ENCODE assay signal across 11 cellular contexts in the genomic region with DNA sequence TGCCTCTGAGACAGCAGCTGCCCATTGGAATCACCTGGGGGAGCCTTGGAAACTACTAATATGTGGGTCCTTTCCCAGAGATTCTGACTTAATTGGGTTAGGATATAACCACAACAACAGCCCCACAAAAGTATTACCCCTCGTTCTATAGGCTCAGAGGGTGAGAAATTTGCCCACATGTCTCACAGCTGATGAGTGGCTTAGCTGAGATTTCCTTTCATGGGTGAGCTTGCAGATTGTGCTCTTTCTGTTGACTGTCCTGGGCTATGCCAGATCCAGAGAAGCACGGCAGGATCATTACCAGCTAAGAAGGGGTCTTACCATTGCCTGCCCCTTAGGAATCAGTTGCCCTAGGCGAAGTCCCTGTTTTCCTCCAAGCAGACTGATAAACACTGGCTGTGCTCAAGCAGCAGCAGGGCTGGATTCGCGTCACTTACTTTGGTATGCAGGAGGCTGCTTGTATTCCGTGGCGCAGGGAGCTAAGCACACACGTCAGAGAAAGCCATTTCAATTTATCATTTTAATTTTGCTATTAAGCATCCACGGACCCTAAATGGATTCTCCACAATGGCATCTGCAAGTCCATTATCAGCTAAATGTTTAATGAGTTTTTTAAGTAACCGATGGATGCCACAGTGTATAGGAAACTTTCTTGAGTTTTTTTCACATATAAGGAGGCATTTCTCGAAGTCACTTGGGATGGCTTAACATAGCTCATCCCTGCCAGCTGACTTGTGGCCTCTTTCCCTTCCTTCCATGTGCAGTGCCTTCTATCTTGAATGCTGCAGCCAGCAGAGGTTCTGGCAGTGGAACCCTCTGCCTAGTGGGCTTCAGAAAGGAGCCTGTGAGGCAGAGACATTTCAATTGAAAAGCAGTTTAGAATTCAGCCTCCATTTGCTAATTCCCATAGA. TPM values are rescaled to one million over a fixed set of nuclear protein-coding genes. Genes with fewer than 3 reads are reported as not detected.
DNase-seq lines count a peak whose midpoint lies in the region; ATAC-seq, FAIRE-seq and TF ChIP-seq lines count a peak whose summit lies in the region.
"Had no signal": no experiment of that assay in that cellular context is flagged by ENCODE, and none has a peak within 500 bp of the region (broad histone marks: within the 10 kb centered on the region; RNA-seq: fewer than 3 reads in every experiment).

No MANE protein-coding gene starts in this region.

- H3K9me3 ChIP-seq in H1 (ENCODE audit: insufficient read depth in 2 of 2, low read depth in 1 of 2, low read length in 1 of 2): no peaks in the 10 kb centered on the region
- no peaks in the 10 kb centered on the region for H3K9me3 ChIP-seq in subcutaneous abdominal adipose tissue (ENCODE audit: control insufficient read depth in 5 of 5, low read length in 5 of 5)

- no peak overlapping the region for H3K4me2 ChIP-seq in H1 (ENCODE audit: insufficient read depth in 1 of 2, low read depth in 2 of 2, low read length in 2 of 2)

- H3K27me3 ChIP-seq in H1 (replicated peaks in 1 of 4; ENCODE audit: control insufficient read depth in 3 of 4, extremely low read depth in 1 of 4, insufficient read depth in 3 of 4, low read length in 3 of 4) (no peaks in the 10 kb centered on the region), subcutaneous abdominal adipose tissue (ENCODE audit: control insufficient read depth in 5 of 5, insufficient read depth in 4 of 5, low read length in 5 of 5) (no peaks in the 10 kb centered on the region)

- H2BK5ac ChIP-seq in H1 (ENCODE audit: low read depth, low read length): no peak overlapping the region

- H4K5ac ChIP-seq in H1 (ENCODE audit: insufficient read length, low read depth, low read length): no peak overlapping the region

- no peak overlapping the region for H2BK12ac ChIP-seq in H1 (ENCODE audit: low read depth, low read length)

- peaks cover 2% of the 10 kb centered on the region; the same call in 1 of the 2 replicates for H3K79me1 ChIP-seq in H1 (ENCODE audit: low read depth, low read length)

- WGBS in H1 (ENCODE audit: extremely low coverage in 1 of 2, insufficient coverage in 1 of 2, insufficient read length in 1 of 2, insufficient replicate concordance in 2 of 2, low coverage in 1 of 2, low lambda C conversion rate in 2 of 2, missing lambda C conversion rate in 1 of 2), 2 experiments: 81% methylated on average over 11 of the region's 11 CpGs; no CpG with 5 or more reads in 1 of the 2 experiments

- H2BK20ac ChIP-seq in H1 (ENCODE audit: low read length): no peak overlapping the region

- H3K9ac ChIP-seq in H1 (replicated peaks in 1 of 4; ENCODE audit: extremely low read depth in 1 of 4, low read depth in 3 of 4, low read length in 3 of 4) (no peak overlapping the region), subcutaneous abdominal adipose tissue (ENCODE audit: low read length in 5 of 5) (peak overlapping the region in 2 of 5 donors; percentile 14 to 40)

- peaks cover 0 to 24% of the 10 kb centered on the region in 2 experiments; a peak in 2 of 4 replicates for H3K79me2 ChIP-seq in H1 (ENCODE audit: control insufficient read depth in 1 of 2, insufficient read depth in 2 of 2, low read length in 2 of 2)

- no peak for TF ChIP-seq POLR2A in H1 (IDR thresholded peaks at IDR 0.05; ENCODE audit: control extremely low read depth in 1 of 2, low read depth in 2 of 2, low read length in 2 of 2)

- H3K36me3 ChIP-seq in H1 (ENCODE audit: control insufficient read depth in 2 of 4, insufficient read depth in 4 of 4, low read length in 3 of 4): no peaks in the 10 kb centered on the region
- no peaks in the 10 kb centered on the region for H3K36me3 ChIP-seq in subcutaneous abdominal adipose tissue (ENCODE audit: control insufficient read depth in 5 of 5, insufficient read depth in 5 of 5, low read length in 5 of 5)

- no peak for TF ChIP-seq CTCF in H1 (IDR thresholded peaks at IDR 0.05; ENCODE audit: control extremely low read depth in 1 of 3, insufficient read depth in 1 of 3, low read depth in 1 of 3, low read length in 3 of 3)

- no peak overlapping the region for H2BK120ac ChIP-seq in H1 (replicated peaks; ENCODE audit: low read depth, low read length)

- no peak overlapping the region for H4K91ac ChIP-seq in H1 (replicated peaks; ENCODE audit: insufficient read length, low read length)

- peaks cover 0 to 9% of the 10 kb centered on the region in 2 experiments for H4K20me1 ChIP-seq in H1 (replicated peaks in 1 of 2; ENCODE audit: control insufficient read depth in 1 of 2, insufficient read depth in 2 of 2, low read length in 2 of 2)

- intact Hi-C loops in left colon (cut with DNase I, micrococcal nuclease): no loop called here

- H2BK15ac ChIP-seq in H1 (ENCODE audit: low read length): no peak overlapping the region

- no peak overlapping the region for H2AK5ac ChIP-seq in H1 (ENCODE audit: low read depth, low read length)

- no peak overlapping the region for H3K4me3 ChIP-seq in H1 (ENCODE audit: extremely low read depth in 1 of 4, insufficient read depth in 2 of 4, low read depth in 3 of 4, low read length in 4 of 4)
- peak overlapping the region in 3 of 5 donors; percentile 12 to 44 (median 18) for H3K4me3 ChIP-seq in subcutaneous abdominal adipose tissue (ENCODE audit: low read depth in 1 of 5, low read length in 5 of 5)

- no peak for TF ChIP-seq EP300 in H1 (IDR thresholded peaks at IDR 0.05; ENCODE audit: borderline replicate concordance in 1 of 2, low read depth in 2 of 2, low read length in 2 of 2)

- H4K8ac ChIP-seq in H1 (ENCODE audit: extremely low read depth, insufficient read depth, low read length): peak overlapping the region; percentile 20

- no peak overlapping the region for H3K56ac ChIP-seq in H1 (replicated peaks; ENCODE audit: insufficient read length, low read depth, low read length)

- H3K23me2 ChIP-seq in H1 (ENCODE audit: low read depth, low read length): no peaks in the 10 kb centered on the region

- POLR2A ChIA-PET in H1 (lab: Charles Lee; ENCODE audit: partially characterized antibody): interaction anchor here (1.1 kb wide), 1 partner anchor 27 kb away, joined by 3 read pairs; no protein-coding TSS in a partner anchor

- no peak overlapping the region for H3K18ac ChIP-seq in H1 (ENCODE audit: extremely low read depth, low read length)

- H3K23ac ChIP-seq in H1 (ENCODE audit: insufficient read length): no peak overlapping the region

- H3K4me1 ChIP-seq in H1 (replicated peaks in 1 of 4; ENCODE audit: control insufficient read depth in 3 of 4, insufficient read depth in 4 of 4, low read length in 3 of 4) (peaks cover 0 to 5% (median 2%) of the 10 kb centered on the region in 4 experiments; a peak in 5 of 7 replicates), subcutaneous abdominal adipose tissue (ENCODE audit: control insufficient read depth in 5 of 5, insufficient read depth in 5 of 5, low read length in 5 of 5) (peaks cover 8 to 49% (median 32%) of the 10 kb centered on the region in 5 donors)

- FAIRE-seq in H1 (lab: Jason Lieb, UNC): no peak

- H2AFZ ChIP-seq in H1 (ENCODE audit: low read length): no peak overlapping the region

- H3K14ac ChIP-seq in H1 (ENCODE audit: insufficient read length): no peak overlapping the region

- no peak overlapping the region for H3K27ac ChIP-seq in H1 (ENCODE audit: low read depth, low read length)
- peak overlapping the region; percentile 61 for H3K27ac ChIP-seq in subcutaneous abdominal adipose tissue (ENCODE audit: low read depth, low read length)

- no peak for TF ChIP-seq RAD21 in H1 (IDR thresholded peaks at IDR 0.05 in 1 of 2, conservative IDR thresholded peaks at IDR 0.05 in 1 of 2; ENCODE audit: low read depth in 2 of 2, low read length in 2 of 2)

- CTCF ChIA-PET in H1 (lab: Charles Lee; ENCODE audit: partially characterized antibody): interaction anchor here (0.8 to 2.4 kb wide), 6 partner anchors 9 to 277 kb away, joined by 3 to 10 read pairs (median 6); no protein-coding TSS in a partner anchor

- ATAC-seq in left colon: no peak
- ATAC-seq in GM19455 (IDR thresholded peaks at IDR 0.05; ENCODE audit: unreplicated experiment): no peak

- no peak overlapping the region for H3K4ac ChIP-seq in H1 (replicated peaks; ENCODE audit: insufficient read length, low read depth, low read length)

- DNase-seq in NCI-H82 treated with DMSO at 0.1 percent for 48 hours (lab: John Stamatoyannopoulos, UW; ENCODE audit: unreplicated experiment) (peak; percentile 69), H1 (ENCODE audit: low read depth in 1 of 2, low spot score in 2 of 2) (no peak), left colon (peak; percentile 22 to 74), SIG-M5 treated with dmso at 0.1 percent for 504 hours (lab: John Stamatoyannopoulos, UW; ENCODE audit: unreplicated experiment) (no peak), NOMO-1 treated with DMSO at 0.1 percent for 48 hours (lab: John Stamatoyannopoulos, UW; ENCODE audit: unreplicated experiment) (no peak), DMS 273 treated with DMSO at 0.1 percent for 48 hours (lab: John Stamatoyannopoulos, UW) (no peak)
- DNase-seq: activated CD4-positive, alpha-beta T cell treated with anti-CD3 and anti-CD28 coated beads for 1 hour; activated naive CD8-positive, alpha-beta T cell treated with anti-CD3 and anti-CD28 coated beads, Interleukin-2, amount 10 ng/mL, durations not matched to agents 7 days and 5 days; Kasumi-1 had no signal

TF ChIP-seq in H1, 55 proteins besides CTCF, POLR2A, EP300 and RAD21:
- TF ChIP-seq CREB1 (IDR thresholded peaks at IDR 0.05) (no peak), CBX8 (IDR thresholded peaks at IDR 0.05; ENCODE audit: borderline replicate concordance, low read depth, low read length) (no peak), ASH2L (IDR thresholded peaks at IDR 0.05; ENCODE audit: low read length) (no peak)

RNA-seq across cellular contexts. Expression of a gene that starts 51.6 kb away (rescaled TPM):
- total RNA-seq in H1 (2021; fragmentation: NEBNext Ultra II Directional; extraction: Animal tissue kit (Norgen Biotek cat#: 25700)): 79.2 and 84.2 TPM in 2 replicates
- 10.6 and 14.6 TPM in 2 replicates for polyA plus RNA-seq in H1 (2011; rRNA removed)
- polyA plus RNA-seq in H1 (2011; cell fraction: cytosol; rRNA removed): 27.4 TPM
- polyA plus RNA-seq in H1 (2011; cell fraction: nucleus; rRNA removed): 18.5 TPM
- 48.4 to 56.6 TPM (median 53.9 TPM) in 4 replicates for polyA plus RNA-seq in H1 (2012, experiment 1 of 2)
- 2.0 TPM for polyA plus RNA-seq in H1 (2012, experiment 2 of 2)
- 56.7 TPM for polyA plus RNA-seq in H1 (2013, experiment 1 of 2)
- 58.3 TPM for polyA plus RNA-seq in H1 (2013, experiment 2 of 2)
- polyA minus RNA-seq in H1 (2011; rRNA and poly(A)+ RNA removed): 20.4 and 30.1 TPM in 2 replicates
- 32.7 TPM for polyA minus RNA-seq in H1 (2011; cell fraction: cytosol; rRNA and poly(A)+ RNA removed)
- polyA minus RNA-seq in H1 (2011; cell fraction: nucleus; rRNA and poly(A)+ RNA removed): 27.0 TPM
- 10 to 100 TPM in 1 of 2 donors, 1 to 10 TPM in 1; 9.4 to 25.2 TPM for total RNA-seq in left colon

Comparison
In these comparisons a context has a peak if more than half of its experiments do, and no peak if none do; other contexts are left out.
1. DNase-seq: peak in NCI-H82 treated with DMSO at 0.1 percent for 48 hours (single experiment) and left colon (2 of 2); none in H1 (0 of 2), SIG-M5 treated with dmso at 0.1 percent for 504 hours (single experiment), NOMO-1 treated with DMSO at 0.1 percent for 48 hours (single experiment) and DMS 273 treated with DMSO at 0.1 percent for 48 hours (single experiment).
2. H3K4me3 ChIP-seq: peak in subcutaneous abdominal adipose tissue (3 of 5); none in H1 (0 of 4).